ENCODE assay signal across 9 cellular contexts in genomic region chr1:156122519-156123355, GRCh38. TPM values are rescaled to one million over a fixed set of nuclear protein-coding genes. Genes with fewer than 3 reads are reported as not detected.
DNase-seq lines count a peak whose midpoint lies in the region; ATAC-seq and TF ChIP-seq lines count a peak whose summit lies in the region.
"Had no signal": no experiment of that assay in that cellular context is flagged by ENCODE, and none has a peak within 500 bp of the region (broad histone marks: within the 10 kb centered on the region; RNA-seq: fewer than 3 reads in every experiment).

No MANE protein-coding gene starts in this region.

- DNase-seq in AG10803 (ENCODE audit: low read depth) (peak; percentile 84), HT-29 (ENCODE audit: low spot score) (peak; percentile 89), adipocyte (ENCODE audit: low read depth) (peak; percentile 87), heart left ventricle (peak; percentile 89 to 94 (median 90)), psoas muscle (peak; percentile 86 to 93), NCI-H748 (lab: John Stamatoyannopoulos, UW; ENCODE audit: unreplicated experiment) (no peak)
- no peak for DNase-seq in activated CD4-positive, CD25-positive, alpha-beta regulatory T cell (lab: John Stamatoyannopoulos, UW)
- no peak for DNase-seq in activated CD4-positive, alpha-beta T cell treated with anti-CD3 and anti-CD28 coated beads for 1 hour

- WGBS in heart left ventricle, 4 donors, result 7 to 12% (median 9%) methylated on average over 14 of the region's 14 CpGs
- WGBS in psoas muscle, 3 donors, result 1 to 5% (median 5%) methylated on average over 14 of the region's 14 CpGs

- intact Hi-C loops in heart left ventricle (cut with DNase I), result loop anchor here in 1 of 10 donors (10.0 kb wide), 1 partner anchor 382 kb away; the partner anchor contains the start of gene MEF2D
- intact Hi-C loops in psoas muscle (cut with DNase I), result loop anchor here in 1 of 2 donors (10.0 kb wide), 1 partner anchor 382 kb away; the partner anchor contains the start of gene MEF2D

- H3K9me3 ChIP-seq in adipocyte (ENCODE audit: control insufficient read depth, low read length) (no peaks in the 10 kb centered on the region), heart left ventricle (no peaks in the 10 kb centered on the region), psoas muscle (no peaks in the 10 kb centered on the region)

- ATAC-seq in heart left ventricle (peak; percentile 33 to 59 (median 46)), psoas muscle (peak; percentile 50 to 63 (median 54))

- H3K9ac ChIP-seq in adipocyte (ENCODE audit: low read length), result peak overlapping the region; percentile 100

- H3K27me3 ChIP-seq in adipocyte (replicated peaks; ENCODE audit: control insufficient read depth, insufficient read depth, low read length) (no peaks in the 10 kb centered on the region), heart left ventricle (no peaks in the 10 kb centered on the region), psoas muscle (ENCODE audit: insufficient read depth in 3 of 3, low read length in 2 of 3) (no peaks in the 10 kb centered on the region)

- TF ChIP-seq POLR2A in heart left ventricle (IDR thresholded peaks at IDR 0.05), result peak in 1 of 2 donors; percentile 53

- TF ChIP-seq CTCF in AG10803 (conservative IDR thresholded peaks at IDR 0.05; ENCODE audit: low read length), result no peak; the same call in 1 of the 2 replicates
- no peak for TF ChIP-seq CTCF in heart left ventricle (IDR thresholded peaks at IDR 0.05)
- no peak for TF ChIP-seq CTCF in psoas muscle (IDR thresholded peaks at IDR 0.05)

- H3K4me3 ChIP-seq in AG10803 (ENCODE audit: low read length) (peak overlapping the region; percentile 100), adipocyte (ENCODE audit: low read length) (peak overlapping the region; percentile 90), heart left ventricle (peak overlapping the region in 11 of 12 donors; percentile 20 to 100 (median 44)), psoas muscle (peak overlapping the region; percentile 99)

- H3K27ac ChIP-seq in heart left ventricle (peak overlapping the region; percentile 96 to 100 (median 98)), psoas muscle (peak overlapping the region; percentile 99)

- peaks cover 90% of the 10 kb centered on the region for H3K4me1 ChIP-seq in adipocyte (ENCODE audit: control insufficient read depth, insufficient read depth, low read length)
- H3K4me1 ChIP-seq in heart left ventricle, result peaks cover 63 to 100% (median 99%) of the 10 kb centered on the region in 12 donors
- H3K4me1 ChIP-seq in psoas muscle, result peaks cover 95% of the 10 kb centered on the region

- H3K36me3 ChIP-seq in adipocyte (ENCODE audit: control insufficient read depth, insufficient read depth, low read length, severe bottlenecking) (peaks cover 14% of the 10 kb centered on the region), heart left ventricle (peaks cover 0 to 32% (median 0%) of the 10 kb centered on the region in 9 donors), psoas muscle (ENCODE audit: insufficient read depth in 1 of 2, low read depth in 1 of 2) (no peaks in the 10 kb centered on the region)

RNA-seq across cellular contexts. Expression of gene LMNA, which starts 8.2 kb away (rescaled TPM):
- 1,664 and 1,875 TPM in 2 replicates for total RNA-seq in HT-29 (2014; rRNA removed; shearing (Covaris generic))
- total RNA-seq in heart left ventricle (100 to 1,000 TPM; 223 to 396 (median 279) TPM), psoas muscle (100 to 1,000 TPM; 161 to 392 (median 291) TPM)
- polyA plus RNA-seq in heart left ventricle (100 to 1,000 TPM; 257 to 272 TPM), psoas muscle (100 to 1,000 TPM; 114 to 237 (median 138) TPM)

RNA-seq across cellular contexts. Expression of gene SEMA4A, which starts 30.6 kb away (rescaled TPM):
- 5.1 and 11.6 TPM in 2 replicates for total RNA-seq in HT-29 (2014; rRNA removed; shearing (Covaris generic))
- total RNA-seq in heart left ventricle (10 to 100 TPM in 1 of 9 donors, 1 to 10 TPM in 5, under 1 TPM in 3; 0.60 to 10.2 (median 1.6) TPM), psoas muscle (1 to 10 TPM; 1.2 to 3.4 (median 2.4) TPM)
- polyA plus RNA-seq in heart left ventricle (1 to 10 TPM in 1 of 2 donors, under 1 TPM in 1; 0.90 to 1.8 TPM), psoas muscle (1 to 10 TPM in 1 of 3 donors, under 1 TPM in 2; 0.77 to 1.8 (median 0.82) TPM)

RNA-seq across cellular contexts. Expression of gene MEX3A, which starts 40.5 kb away (rescaled TPM):
- total RNA-seq in HT-29 (2014; rRNA removed; shearing (Covaris generic)), result 9.3 and 13.3 TPM in 2 replicates
- under 1 TPM; 0.12 to 0.53 (median 0.32) TPM for total RNA-seq in heart left ventricle
- polyA plus RNA-seq in heart left ventricle, result under 1 TPM; 0.15 to 0.42 TPM
- under 1 TPM; 0.06 to 0.28 (median 0.11) TPM for total RNA-seq in psoas muscle
- under 1 TPM; 0.07 to 0.42 (median 0.22) TPM for polyA plus RNA-seq in psoas muscle
- total RNA-seq: mononuclear cell had no signal

Comparison
In these comparisons a context has a peak if more than half of its experiments do, and no peak if none do; other contexts are left out.
1. DNase-seq: peak in AG10803 (single experiment), HT-29 (single experiment), adipocyte (single experiment), heart left ventricle (5 of 5) and psoas muscle (2 of 2); none in activated CD4-positive, CD25-positive, alpha-beta regulatory T cell (0 of 4), activated CD4-positive, alpha-beta T cell treated with anti-CD3 and anti-CD28 coated beads for 1 hour (single experiment) and NCI-H748 (single experiment).
2. H3K4me3 ChIP-seq: peak in every context shown above with its lines; median percentile 100 in AG10803; 99 in psoas muscle; 90 in adipocyte; 44 in heart left ventricle.